Comparison of ENCODE assay signal across 20 cellular contexts in genomic region chr12:82655751-82656150, GRCh38.
"Had no signal": no experiment of that assay in that cellular context is flagged by ENCODE, and none has a peak within 500 bp of the region (broad histone marks: within the 10 kb centered on the region; RNA-seq: fewer than 3 reads in every experiment).

No MANE protein-coding gene starts in this region.

- DNase-seq: cortex of kidney; dorsolateral prefrontal cortex; effector CD8-positive, alpha-beta T cell; gastrocnemius medialis; heart right ventricle; hypothalamus; left ventricle myocardium superior; mesendoderm; naive B cell; posterior cingulate gyrus; stimulated activated CD4-positive, alpha-beta T cell treated with anti-CD3 and anti-CD28 coated beads, Interleukin-2, amount 100 ng/mL, for 48 hours; stimulated activated naive CD8-positive, alpha-beta T cell treated with anti-CD3 and anti-CD28 coated beads, Interleukin-15, Interleukin-2, amounts not matched to agents 100 U/mL and 50 U/mL, for 24 hours; thyroid gland; upper lobe of left lung had no signal

- H3K27ac ChIP-seq: dorsolateral prefrontal cortex, gastrocnemius medialis, heart right ventricle, suprapubic skin, thyroid gland, upper lobe of left lung, vagina had no signal

- H3K4me2 ChIP-seq: smooth muscle cell had no signal

- FAIRE-seq: endometrium, islet of Langerhans had no signal

- ATAC-seq: esophagus mucosa; gastrocnemius medialis; heart right ventricle; left ventricle myocardium superior; stimulated activated naive CD8-positive, alpha-beta T cell treated with anti-CD3 and anti-CD28 coated beads, Interleukin-15, Interleukin-2, amounts not matched to agents 100 U/mL and 50 U/mL, for 24 hours had no signal

- H3K4me1 ChIP-seq: gastrocnemius medialis, upper lobe of left lung, vagina had no signal

- H3K36me3 ChIP-seq: gastrocnemius medialis, heart right ventricle, suprapubic skin, thyroid gland, upper lobe of left lung, vagina had no signal

- H3K27me3 ChIP-seq: dorsolateral prefrontal cortex, gastrocnemius medialis, heart right ventricle, suprapubic skin, thyroid gland, upper lobe of left lung, vagina had no signal

- H3K4me3 ChIP-seq: dorsolateral prefrontal cortex, gastrocnemius medialis, heart right ventricle, smooth muscle cell, suprapubic skin, thyroid gland, upper lobe of left lung, vagina had no signal

- H3K9me3 ChIP-seq: gastrocnemius medialis, suprapubic skin, thyroid gland, upper lobe of left lung, vagina had no signal
